14 cellular contexts compared by ENCODE assay signal in the genomic region with DNA sequence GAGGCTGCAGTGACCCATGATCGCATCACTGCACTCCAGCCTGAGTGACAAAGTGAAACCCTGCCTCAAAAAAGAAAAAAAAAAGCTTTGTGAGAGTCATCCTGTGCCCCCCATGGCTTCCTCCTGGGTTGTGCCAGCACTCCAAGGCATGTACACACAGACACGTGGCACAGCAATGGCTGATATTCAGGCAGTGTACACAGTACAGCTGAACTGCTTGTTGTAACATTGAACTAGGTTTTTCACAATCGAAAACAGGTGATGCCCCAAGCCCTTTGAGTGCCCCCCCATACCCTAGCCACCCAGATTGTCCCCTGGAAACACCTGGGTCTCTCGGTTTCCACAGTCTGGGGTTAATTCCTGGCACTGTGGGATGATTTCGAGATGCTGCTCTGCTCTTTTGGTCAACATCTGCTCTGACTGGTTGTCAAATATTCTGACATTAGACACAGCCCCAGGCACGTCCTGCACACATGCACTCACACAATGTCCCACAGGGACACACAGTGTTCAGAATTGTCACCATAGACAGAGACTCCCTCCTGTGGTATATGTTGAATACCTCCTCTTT. TPM values are rescaled to one million over a fixed set of nuclear protein-coding genes. Genes with fewer than 3 reads are reported as not detected.
DNase-seq lines count a peak whose midpoint lies in the region; ATAC-seq and TF ChIP-seq lines count a peak whose summit lies in the region.
"Had no signal": no experiment of that assay in that cellular context is flagged by ENCODE, and none has a peak within 500 bp of the region (broad histone marks: within the 10 kb centered on the region; RNA-seq: fewer than 3 reads in every experiment).

No MANE protein-coding gene starts in this region.

- dilution Hi-C loops in mammary epithelial cell (cut with HindIII; ENCODE audit: low sequenced_read_pairs): no loop called here

- DNase-seq in GM20000 (ENCODE audit: low spot score) (peak; percentile 22), endothelial cell (ENCODE audit: low spot score) (no peak), occipital lobe (lab: John Stamatoyannopoulos, UW) (no peak), type B pancreatic cell (ENCODE audit: extremely low spot score, unreplicated experiment) (no peak), mammary epithelial cell (no peak)
- DNase-seq in CD4-positive, alpha-beta T cell: no peak
- DNase-seq: Caco-2, immature natural killer cell, naive B cell, NCI-H748 treated with DMSO at 0.1 percent for 48 hours had no signal

- TF ChIP-seq CTCF in GM20000 (IDR thresholded peaks at IDR 0.05; ENCODE audit: extremely low read depth, missing control alignments) (no peak), endothelial cell (IDR thresholded peaks at IDR 0.05; ENCODE audit: unreplicated experiment) (no peak), type B pancreatic cell (conservative IDR thresholded peaks at IDR 0.05) (no peak), mammary epithelial cell (conservative IDR thresholded peaks at IDR 0.05 in 1 of 2, IDR thresholded peaks at IDR 0.05 in 1 of 2; ENCODE audit: extremely low read depth in 1 of 2, insufficient read depth in 1 of 2, low read depth in 1 of 2, low read length in 2 of 2) (no peak)
- TF ChIP-seq CTCF in CD4-positive, alpha-beta T cell (IDR thresholded peaks at IDR 0.05): no peak

- in situ Hi-C loops in mammary epithelial cell (cut with MboI; ENCODE audit: low sequenced_read_pairs in 2 of 2): loop anchor here in 1 of 2 donors (25.0 kb wide), 1 partner anchor 213 kb away; a partner anchor contains a TSS

- H3K79me2 ChIP-seq in mammary epithelial cell (ENCODE audit: insufficient read depth, low read length): no peaks in the 10 kb centered on the region

- no peaks in the 10 kb centered on the region for H3K9me3 Mint-ChIP-seq in endothelial cell (ENCODE audit: unreplicated experiment)
- H3K9me3 Mint-ChIP-seq in CD4-positive, alpha-beta T cell: no peaks in the 10 kb centered on the region
- no peaks in the 10 kb centered on the region for H3K9me3 Mint-ChIP-seq in type B pancreatic cell
- H3K9me3 Mint-ChIP-seq: naive B cell had no signal

- no TSS peak for BruUV-seq in mammary epithelial cell (replicated peaks; lab: Mats Ljungman, UMichigan)

- no peak overlapping the region for H3K27ac ChIP-seq in CD4-positive, alpha-beta T cell (ENCODE audit: low read depth, low read length)
- H3K27ac ChIP-seq in mammary epithelial cell (ENCODE audit: insufficient read depth, low read depth, low read length): no peak overlapping the region

- no peak overlapping the region for H3K4me2 ChIP-seq in mammary epithelial cell (ENCODE audit: insufficient read depth, low read depth, low read length)

- H3K4me3 Mint-ChIP-seq in endothelial cell (ENCODE audit: unreplicated experiment) (no peak overlapping the region), type B pancreatic cell (no peak overlapping the region)
- H3K4me3 Mint-ChIP-seq in CD4-positive, alpha-beta T cell: no peak overlapping the region
- H3K4me3 Mint-ChIP-seq: immature natural killer cell, naive B cell had no signal

- no peaks in the 10 kb centered on the region for H3K9me3 ChIP-seq in CD4-positive, alpha-beta T cell (ENCODE audit: control insufficient read depth, low read length)
- H3K9me3 ChIP-seq in mammary epithelial cell (replicated peaks; ENCODE audit: insufficient read depth, low read length): no peaks in the 10 kb centered on the region
- H3K9me3 ChIP-seq: Caco-2 had no signal

- CTCF ChIA-PET in CD4-positive, alpha-beta T cell (lab: Charles Lee): no interaction called here
- CTCF ChIA-PET in mammary epithelial cell (lab: Charles Lee; ENCODE audit: low non-redundant PET): no interaction called here

- H3K27me3 Mint-ChIP-seq in endothelial cell (ENCODE audit: unreplicated experiment) (peaks cover 4% of the 10 kb centered on the region), type B pancreatic cell (no peaks in the 10 kb centered on the region)
- H3K27me3 Mint-ChIP-seq in CD4-positive, alpha-beta T cell: no peaks in the 10 kb centered on the region
- H3K27me3 Mint-ChIP-seq: naive B cell had no signal

- peaks cover under 1% of the 10 kb centered on the region for H3K36me3 ChIP-seq in mammary epithelial cell (ENCODE audit: insufficient read depth, low read length)

- peaks cover 10% of the 10 kb centered on the region for H3K4me1 Mint-ChIP-seq in endothelial cell (ENCODE audit: unreplicated experiment)
- no peaks in the 10 kb centered on the region for H3K4me1 Mint-ChIP-seq in CD4-positive, alpha-beta T cell (ENCODE audit: low read depth)
- H3K4me1 Mint-ChIP-seq in type B pancreatic cell (ENCODE audit: unreplicated experiment): no peaks in the 10 kb centered on the region
- H3K4me1 Mint-ChIP-seq: immature natural killer cell had no signal

- ATAC-seq in GM18502 (IDR thresholded peaks at IDR 0.05; ENCODE audit: poor library complexity, unreplicated experiment) (peak; percentile 56), HG03159 (IDR thresholded peaks at IDR 0.05; ENCODE audit: unreplicated experiment) (peak; percentile 44)
- no peak for ATAC-seq in CD4-positive, alpha-beta T cell (ENCODE audit: poor library complexity)

- H3K27ac Mint-ChIP-seq in endothelial cell (ENCODE audit: unreplicated experiment) (peak overlapping the region; percentile 54), type B pancreatic cell (no peak overlapping the region)
- H3K27ac Mint-ChIP-seq in CD4-positive, alpha-beta T cell: no peak overlapping the region

- no peak overlapping the region for H3K4me3 ChIP-seq in mammary epithelial cell (replicated peaks in 1 of 3; ENCODE audit: insufficient read depth in 1 of 3, low read depth in 2 of 3, low read length in 3 of 3)

- WGBS in mammary epithelial cell (ENCODE audit: low coverage, missing lambda C conversion rate): 72% methylated on average over 3 of the region's 6 CpGs

- no peaks in the 10 kb centered on the region for H3K27me3 ChIP-seq in CD4-positive, alpha-beta T cell (ENCODE audit: control insufficient read depth, insufficient read depth, low read length)
- no peaks in the 10 kb centered on the region for H3K27me3 ChIP-seq in mammary epithelial cell (ENCODE audit: insufficient read depth, low read length)

- no peak overlapping the region for H2AFZ ChIP-seq in mammary epithelial cell (ENCODE audit: low read depth, low read length)

- POLR2A ChIA-PET in CD4-positive, alpha-beta T cell (lab: Charles Lee): no interaction called here

- H3K4me1 ChIP-seq in mammary epithelial cell (ENCODE audit: insufficient read depth, low read length): no peaks in the 10 kb centered on the region
- H3K4me1 ChIP-seq: Caco-2 had no signal

- intact Hi-C loops in CD4-positive, alpha-beta T cell (cut with DNase I, micrococcal nuclease): no loop called here
- intact Hi-C loops in mammary epithelial cell (cut with micrococcal nuclease): no loop called here

- H3K9ac ChIP-seq in mammary epithelial cell (ENCODE audit: insufficient read depth, low read length): no peak overlapping the region

- H3K36me3 Mint-ChIP-seq in endothelial cell (ENCODE audit: low read depth, unreplicated experiment): peaks cover 28% of the 10 kb centered on the region
- peaks cover 58% of the 10 kb centered on the region for H3K36me3 Mint-ChIP-seq in CD4-positive, alpha-beta T cell (ENCODE audit: low read depth)
- peaks cover 8% of the 10 kb centered on the region for H3K36me3 Mint-ChIP-seq in type B pancreatic cell

- no peaks in the 10 kb centered on the region for H4K20me1 ChIP-seq in mammary epithelial cell (ENCODE audit: insufficient read depth, low read length)

RNA-seq across cellular contexts. Expression of a gene that starts 9.2 kb away (rescaled TPM):
- total RNA-seq in endothelial cell (ENCODE audit: unreplicated experiment) (not detected), occipital lobe (not detected), type B pancreatic cell (ENCODE audit: low replicate concordance) (not detected in 2 replicates), mammary epithelial cell (not detected)
- total RNA-seq in CD4-positive, alpha-beta T cell: not detected
- not detected for polyA plus RNA-seq in mammary epithelial cell
- polyA minus RNA-seq in mammary epithelial cell: not detected
- total RNA-seq: astrocyte, epithelial cell of proximal tubule had no signal
- polyA plus RNA-seq: immature natural killer cell had no signal

RNA-seq across cellular contexts. Expression of a gene that starts 15.3 kb away (rescaled TPM):
- 61.5 TPM for total RNA-seq in endothelial cell (ENCODE audit: unreplicated experiment)
- total RNA-seq in CD4-positive, alpha-beta T cell: 10 to 100 TPM; 58.0 to 61.4 TPM
- total RNA-seq in occipital lobe: 26.7 TPM
- total RNA-seq in type B pancreatic cell (ENCODE audit: low replicate concordance): 92.6 and 113 TPM in 2 replicates
- total RNA-seq in mammary epithelial cell: 10 to 100 TPM; 28.5 to 30.9 TPM
- 20.3 TPM for polyA plus RNA-seq in mammary epithelial cell
- 5.4 TPM for polyA minus RNA-seq in mammary epithelial cell

RNA-seq across cellular contexts. Expression of a gene that starts 15.7 kb away (rescaled TPM):
- total RNA-seq in endothelial cell (ENCODE audit: unreplicated experiment): 88.7 TPM
- total RNA-seq in CD4-positive, alpha-beta T cell: 10 to 100 TPM; 17.4 to 18.6 TPM
- 92.8 TPM for total RNA-seq in occipital lobe
- 51.4 and 53.7 TPM in 2 replicates for total RNA-seq in type B pancreatic cell (ENCODE audit: low replicate concordance)
- 10 to 100 TPM; 52.7 to 54.0 TPM for total RNA-seq in mammary epithelial cell
- polyA plus RNA-seq in mammary epithelial cell: 50.6 TPM
- 30.3 TPM for polyA minus RNA-seq in mammary epithelial cell

RNA-seq across cellular contexts. Expression of a gene that starts 41.1 kb away (rescaled TPM):
- total RNA-seq in endothelial cell (ENCODE audit: unreplicated experiment) (33.5 TPM), occipital lobe (18.7 TPM), type B pancreatic cell (ENCODE audit: low replicate concordance) (34.1 and 36.4 TPM in 2 replicates), mammary epithelial cell (10 to 100 TPM; 29.8 to 47.2 TPM)
- 10 to 100 TPM; 33.1 to 34.1 TPM for total RNA-seq in CD4-positive, alpha-beta T cell
- 23.8 TPM for polyA plus RNA-seq in mammary epithelial cell
- 33.1 TPM for polyA minus RNA-seq in mammary epithelial cell
